In genomic region chr19:15290149-15290548, GRCh38 we compare ENCODE assay signal across 25 cellular contexts. TPM values are rescaled to one million over a fixed set of nuclear protein-coding genes. Genes with fewer than 3 reads are reported as not detected.
DNase-seq lines count a peak whose midpoint lies in the region; ATAC-seq, FAIRE-seq and TF ChIP-seq lines count a peak whose summit lies in the region.
"Had no signal": no experiment of that assay in that cellular context is flagged by ENCODE, and none has a peak within 500 bp of the region (broad histone marks: within the 10 kb centered on the region; RNA-seq: fewer than 3 reads in every experiment).

No MANE protein-coding gene starts in this region.

- intact Hi-C loops in OCI-LY7 (cut with micrococcal nuclease; ENCODE audit: unreplicated experiment), result no loop called here

- CTCF ChIA-PET in OCI-LY7 (lab: Charles Lee; ENCODE audit: unreplicated experiment), result no interaction called here

- BruUV-seq in OCI-LY7 (replicated peaks; lab: Mats Ljungman, UMichigan), result no TSS peak

- peaks cover 100% of the 10 kb centered on the region for H3K4me1 ChIP-seq in OCI-LY7 (ENCODE audit: insufficient read depth, low read length, poor library complexity, severe bottlenecking)

- H4K20me1 ChIP-seq in OCI-LY7 (ENCODE audit: insufficient read depth, low read length), result peaks cover 63% of the 10 kb centered on the region

- H3K4me3 Mint-ChIP-seq in stimulated activated naive CD8-positive, alpha-beta T cell treated with anti-CD3 and anti-CD28 coated beads, Interleukin-15, Interleukin-2, amounts not matched to agents 100 ng/mL and 50 ng/mL, for 24 hours, result peak overlapping the region; percentile 23
- H3K4me3 Mint-ChIP-seq in memory B cell, result no peak overlapping the region
- H3K4me3 Mint-ChIP-seq: activated T-helper 1 cell treated with anti-CD3 and anti-CD28 coated beads, Interleukin-12 subunit alpha, Interleukin-12 subunit beta, Interleukin-2, Interleukin-4 antibody, amounts not matched to agents 30 ng/mL and 10 ng/mL and 1 ng/mL, durations not matched to agents 14 hours and 24 hours and 36 hours had no signal

- POLR2A ChIA-PET in OCI-LY7 (lab: Charles Lee), result interaction anchor here (1.2 kb wide), 1 partner anchor 12 kb away, joined by 4 read pairs; no protein-coding TSS in a partner anchor

- FAIRE-seq in GM19239 (lab: Jason Lieb, UNC), result no peak
- FAIRE-seq: D721Med had no signal

- no peak overlapping the region for H3K4me3 ChIP-seq in OCI-LY7 (ENCODE audit: low read depth, low read length, poor library complexity, severe bottlenecking)
- H3K4me3 ChIP-seq: mucosa of descending colon, PC-9, SJSA1 had no signal

- no peak for ATAC-seq in stimulated activated naive CD8-positive, alpha-beta T cell treated with anti-CD3 and anti-CD28 coated beads, Interleukin-15, Interleukin-2, amounts not matched to agents 100 U/mL and 50 U/mL, for 24 hours
- no peak for ATAC-seq in memory B cell (ENCODE audit: low read depth)
- no peak for ATAC-seq in HG02970 (IDR thresholded peaks at IDR 0.05; ENCODE audit: low FRiP score, unreplicated experiment)
- ATAC-seq: esophagus mucosa, left ventricle myocardium superior, mucosa of descending colon had no signal

- DNase-seq in stimulated activated naive CD8-positive, alpha-beta T cell treated with anti-CD3 and anti-CD28 coated beads, Interleukin-15, Interleukin-2, amounts not matched to agents 100 U/mL and 50 U/mL, for 24 hours, result no peak
- DNase-seq in OCI-LY7 (ENCODE audit: low spot score) (no peak), memory B cell (ENCODE audit: low spot score in 2 of 2) (no peak), GM19239 (ENCODE audit: insufficient read length, low spot score) (no peak), NCI-H187 (lab: John Stamatoyannopoulos, UW) (no peak), germinal center (ENCODE audit: low spot score) (no peak)
- DNase-seq: activated CD4-positive, alpha-beta T cell treated with anti-CD3 and anti-CD28 coated beads for 4 hours; amniotic stem cell; central memory CD4-positive, alpha-beta T cell; left ventricle myocardium superior; mucosa of descending colon; NCI-H1417; PC-9; substantia nigra; T1000 had no signal

- no peak overlapping the region for H2AFZ ChIP-seq in OCI-LY7 (ENCODE audit: low read length)
- H2AFZ ChIP-seq: PC-9 had no signal

- peak overlapping the region; percentile 85 for H3K27ac Mint-ChIP-seq in stimulated activated naive CD8-positive, alpha-beta T cell treated with anti-CD3 and anti-CD28 coated beads, Interleukin-15, Interleukin-2, amounts not matched to agents 100 ng/mL and 50 ng/mL, for 24 hours
- H3K27ac Mint-ChIP-seq in memory B cell, result peak overlapping the region; percentile 80
- H3K27ac Mint-ChIP-seq: activated T-helper 1 cell treated with anti-CD3 and anti-CD28 coated beads, Interleukin-12 subunit alpha, Interleukin-12 subunit beta, Interleukin-2, Interleukin-4 antibody, amounts not matched to agents 30 ng/mL and 10 ng/mL and 1 ng/mL, durations not matched to agents 14 hours and 24 hours and 36 hours had no signal

- H3K9me3 ChIP-seq in OCI-LY7 (ENCODE audit: low read length), result no peaks in the 10 kb centered on the region
- H3K9me3 ChIP-seq: mucosa of descending colon, SJSA1 had no signal

- peaks cover 100% of the 10 kb centered on the region for H3K79me2 ChIP-seq in OCI-LY7 (ENCODE audit: insufficient read depth, low read depth, low read length)

- H3K4me2 ChIP-seq in OCI-LY7 (ENCODE audit: low read length), result peak overlapping the region; percentile 96
- H3K4me2 ChIP-seq: PC-9 had no signal

- no peaks in the 10 kb centered on the region for H3K27me3 Mint-ChIP-seq in stimulated activated naive CD8-positive, alpha-beta T cell treated with anti-CD3 and anti-CD28 coated beads, Interleukin-15, Interleukin-2, amounts not matched to agents 100 ng/mL and 50 ng/mL, for 24 hours
- H3K27me3 Mint-ChIP-seq in memory B cell, result no peaks in the 10 kb centered on the region

- H3K9me3 Mint-ChIP-seq in stimulated activated naive CD8-positive, alpha-beta T cell treated with anti-CD3 and anti-CD28 coated beads, Interleukin-15, Interleukin-2, amounts not matched to agents 100 ng/mL and 50 ng/mL, for 24 hours, result no peaks in the 10 kb centered on the region
- no peaks in the 10 kb centered on the region for H3K9me3 Mint-ChIP-seq in memory B cell
- H3K9me3 Mint-ChIP-seq: activated T-helper 1 cell treated with anti-CD3 and anti-CD28 coated beads, Interleukin-12 subunit alpha, Interleukin-12 subunit beta, Interleukin-2, Interleukin-4 antibody, amounts not matched to agents 30 ng/mL and 10 ng/mL and 1 ng/mL, durations not matched to agents 14 hours and 24 hours and 36 hours had no signal

- H3K36me3 ChIP-seq in OCI-LY7 (ENCODE audit: insufficient read depth, low read length), result peaks cover 11% of the 10 kb centered on the region; the same call in 1 of the 2 replicates

- no peaks in the 10 kb centered on the region for H3K9me2 ChIP-seq in OCI-LY7 (ENCODE audit: insufficient read depth, low read length)

- H3K4me1 Mint-ChIP-seq in stimulated activated naive CD8-positive, alpha-beta T cell treated with anti-CD3 and anti-CD28 coated beads, Interleukin-15, Interleukin-2, amounts not matched to agents 100 ng/mL and 50 ng/mL, for 24 hours (ENCODE audit: low read depth), result peaks cover 99% of the 10 kb centered on the region
- peaks cover 77% of the 10 kb centered on the region for H3K4me1 Mint-ChIP-seq in memory B cell

- no peak for TF ChIP-seq CTCF in OCI-LY7 (conservative IDR thresholded peaks at IDR 0.05; ENCODE audit: low read length)

- peak overlapping the region; percentile 33 for H3K27ac ChIP-seq in OCI-LY7 (ENCODE audit: low read depth, low read length, poor library complexity, severe bottlenecking)
- H3K27ac ChIP-seq: PC-9, SJSA1 had no signal

- H3K36me3 Mint-ChIP-seq in stimulated activated naive CD8-positive, alpha-beta T cell treated with anti-CD3 and anti-CD28 coated beads, Interleukin-15, Interleukin-2, amounts not matched to agents 100 ng/mL and 50 ng/mL, for 24 hours (ENCODE audit: low read depth), result peaks cover 6% of the 10 kb centered on the region
- H3K36me3 Mint-ChIP-seq in memory B cell, result peaks cover 2% of the 10 kb centered on the region

RNA-seq across cellular contexts. Expression of gene BRD4, which starts 42.2 kb away (rescaled TPM):
- total RNA-seq in OCI-LY7 (2014; rRNA removed; shearing (Covaris generic)), result 22.6 and 33.6 TPM in 2 replicates
- 143 and 157 TPM in 2 replicates for total RNA-seq in OCI-LY7 (2022)

RNA-seq across cellular contexts. Expression of gene EPHX3, which starts 57.9 kb away (rescaled TPM):
- 0.08 and 0.25 TPM in 2 replicates for total RNA-seq in OCI-LY7 (2014; rRNA removed; shearing (Covaris generic))
- total RNA-seq in OCI-LY7 (2022), result 0.67 and 0.74 TPM in 2 replicates
- total RNA-seq: activated T-helper 1 cell treated with anti-CD3 and anti-CD28 coated beads, Interleukin-12 subunit alpha, Interleukin-12 subunit beta, Interleukin-2, Interleukin-4 antibody, amounts not matched to agents 30 ng/mL and 10 ng/mL and 1 ng/mL, durations not matched to agents 14 hours and 24 hours and 36 hours; G401; HT-29; left ventricle myocardium superior; LHCN-M2; osteoblast had no signal
